ENCODE assay signal across 22 cellular contexts in genomic region chr17:5535436-5535835, GRCh38. TPM values are rescaled to one million over a fixed set of nuclear protein-coding genes. Genes with fewer than 3 reads are reported as not detected.
DNase-seq lines count a peak whose midpoint lies in the region; ATAC-seq, FAIRE-seq and TF ChIP-seq lines count a peak whose summit lies in the region.
"Had no signal": no experiment of that assay in that cellular context is flagged by ENCODE, and none has a peak within 500 bp of the region (broad histone marks: within the 10 kb centered on the region; RNA-seq: fewer than 3 reads in every experiment).

No MANE protein-coding gene starts in this region.

- DNase-seq in activated naive CD4-positive, alpha-beta T cell treated with anti-CD3 and anti-CD28 coated beads, Interleukin-2, amount 50 U/mL, for 72 hours (ENCODE audit: low spot score in 2 of 2): no peak
- DNase-seq in bronchial epithelial cell (ENCODE audit: low read depth): no peak
- peak; percentile 35 for DNase-seq in mesenteric fat pad (ENCODE audit: low spot score)
- DNase-seq in upper lobe of right lung: peak; percentile 21
- no peak for DNase-seq in HuH-7.5 (ENCODE audit: low spot score)
- DNase-seq in activated gamma-delta T cell (lab: John Stamatoyannopoulos, UW): no peak
- DNase-seq in activated CD4-positive, alpha-beta memory T cell treated with anti-CD3 and anti-CD28 coated beads, Interleukin-2, amount 10 ng/mL, durations not matched to agents 7 days and 5 days: no peak
- DNase-seq: ACHN; BE2C; C1 segment of cervical spinal cord; Caco-2; CD4-positive, CD25-positive, alpha-beta regulatory T cell; GDM1; HCEC 1CT had no signal

- CTCF ChIA-PET in activated CD4-positive, alpha-beta memory T cell treated with anti-CD3 and anti-CD28 coated beads, Interleukin-2, amount 10 ng/mL, durations not matched to agents 7 days and 5 days (lab: Charles Lee): no interaction called here

- peak; percentile 43 for FAIRE-seq in bronchial epithelial cell (lab: Jason Lieb, UNC)
- FAIRE-seq: A204.1, D721Med, GM12892, GM18507, H54 had no signal

- ATAC-seq in activated naive CD4-positive, alpha-beta T cell treated with anti-CD3 and anti-CD28 coated beads, Interleukin-2, amount 50 U/mL, for 72 hours: no peak
- ATAC-seq in upper lobe of right lung: no peak
- ATAC-seq: GM23338 had no signal

- H3K36me3 ChIP-seq in bronchial epithelial cell (ENCODE audit: control insufficient read depth, insufficient read depth, low read length) (peaks cover 34% of the 10 kb centered on the region), upper lobe of right lung (peaks cover 64% of the 10 kb centered on the region)
- H3K36me3 ChIP-seq: BE2C had no signal

- no peak overlapping the region for H3K4me3 ChIP-seq in bronchial epithelial cell (ENCODE audit: low read depth, low read length)
- H3K4me3 ChIP-seq in upper lobe of right lung: no peak overlapping the region
- H3K4me3 ChIP-seq: GM23338 had no signal

- H3K9me3 ChIP-seq in upper lobe of right lung: no peaks in the 10 kb centered on the region
- H3K9me3 ChIP-seq: BE2C, Caco-2 had no signal

- peaks cover 9% of the 10 kb centered on the region for H3K36me3 Mint-ChIP-seq in activated naive CD4-positive, alpha-beta T cell treated with anti-CD3 and anti-CD28 coated beads, Interleukin-2, amount 50 U/mL, for 24 hours
- no peaks in the 10 kb centered on the region for H3K36me3 Mint-ChIP-seq in activated naive CD4-positive, alpha-beta T cell treated with anti-CD3 and anti-CD28 coated beads, Interleukin-2, amount 50 U/mL, for 72 hours
- H3K36me3 Mint-ChIP-seq in activated CD4-positive, alpha-beta memory T cell treated with anti-CD3 and anti-CD28 coated beads, Interleukin-2, amount 10 ng/mL, durations not matched to agents 7 days and 5 days (ENCODE audit: low read depth): peaks cover 76% of the 10 kb centered on the region

- no peak overlapping the region for H3K27ac ChIP-seq in upper lobe of right lung

- H3K4me1 Mint-ChIP-seq in activated naive CD4-positive, alpha-beta T cell treated with anti-CD3 and anti-CD28 coated beads, Interleukin-2, amount 50 U/mL, for 24 hours: no peaks in the 10 kb centered on the region
- H3K4me1 Mint-ChIP-seq in activated CD4-positive, alpha-beta memory T cell treated with anti-CD3 and anti-CD28 coated beads, Interleukin-2, amount 10 ng/mL, durations not matched to agents 7 days and 5 days: no peaks in the 10 kb centered on the region
- H3K4me1 Mint-ChIP-seq: GM23338 had no signal

- no peak for TF ChIP-seq CTCF in bronchial epithelial cell (IDR thresholded peaks at IDR 0.05; ENCODE audit: insufficient read depth, low read length, severe bottlenecking)
- TF ChIP-seq CTCF in upper lobe of right lung (IDR thresholded peaks at IDR 0.05): no peak

- H3K27ac Mint-ChIP-seq in activated naive CD4-positive, alpha-beta T cell treated with anti-CD3 and anti-CD28 coated beads, Interleukin-2, amount 50 U/mL, for 24 hours: peak overlapping the region; percentile 41
- H3K27ac Mint-ChIP-seq in activated naive CD4-positive, alpha-beta T cell treated with anti-CD3 and anti-CD28 coated beads, Interleukin-2, amount 50 U/mL, for 72 hours: peak overlapping the region in 1 of 2 donors; percentile 47
- no peak overlapping the region for H3K27ac Mint-ChIP-seq in activated CD4-positive, alpha-beta memory T cell treated with anti-CD3 and anti-CD28 coated beads, Interleukin-2, amount 10 ng/mL, durations not matched to agents 7 days and 5 days
- H3K27ac Mint-ChIP-seq: CD4-positive, CD25-positive, alpha-beta regulatory T cell; GM23338 had no signal

- intact Hi-C loops in upper lobe of right lung (cut with DNase I): no loop called here

- no peaks in the 10 kb centered on the region for H3K4me1 ChIP-seq in upper lobe of right lung
- H3K4me1 ChIP-seq: BE2C, Caco-2 had no signal

- H3K27me3 Mint-ChIP-seq in activated naive CD4-positive, alpha-beta T cell treated with anti-CD3 and anti-CD28 coated beads, Interleukin-2, amount 50 U/mL, for 24 hours: no peaks in the 10 kb centered on the region
- H3K27me3 Mint-ChIP-seq in activated CD4-positive, alpha-beta memory T cell treated with anti-CD3 and anti-CD28 coated beads, Interleukin-2, amount 10 ng/mL, durations not matched to agents 7 days and 5 days: no peaks in the 10 kb centered on the region
- H3K27me3 Mint-ChIP-seq: CD4-positive, CD25-positive, alpha-beta regulatory T cell had no signal

- no peaks in the 10 kb centered on the region for H3K9me3 Mint-ChIP-seq in activated naive CD4-positive, alpha-beta T cell treated with anti-CD3 and anti-CD28 coated beads, Interleukin-2, amount 50 U/mL, for 24 hours
- H3K9me3 Mint-ChIP-seq in activated naive CD4-positive, alpha-beta T cell treated with anti-CD3 and anti-CD28 coated beads, Interleukin-2, amount 50 U/mL, for 72 hours: no peaks in the 10 kb centered on the region
- H3K9me3 Mint-ChIP-seq in activated CD4-positive, alpha-beta memory T cell treated with anti-CD3 and anti-CD28 coated beads, Interleukin-2, amount 10 ng/mL, durations not matched to agents 7 days and 5 days: no peaks in the 10 kb centered on the region
- H3K9me3 Mint-ChIP-seq: GM23338 had no signal

- H3K27me3 ChIP-seq in bronchial epithelial cell (ENCODE audit: control insufficient read depth, insufficient read depth, low read length) (no peaks in the 10 kb centered on the region), upper lobe of right lung (no peaks in the 10 kb centered on the region)
- H3K27me3 ChIP-seq: BE2C had no signal

- H3K4me3 Mint-ChIP-seq in activated naive CD4-positive, alpha-beta T cell treated with anti-CD3 and anti-CD28 coated beads, Interleukin-2, amount 50 U/mL, for 24 hours: no peak overlapping the region
- no peak overlapping the region for H3K4me3 Mint-ChIP-seq in activated CD4-positive, alpha-beta memory T cell treated with anti-CD3 and anti-CD28 coated beads, Interleukin-2, amount 10 ng/mL, durations not matched to agents 7 days and 5 days
- H3K4me3 Mint-ChIP-seq: CD4-positive, CD25-positive, alpha-beta regulatory T cell; GM23338 had no signal

- POLR2A ChIA-PET in activated CD4-positive, alpha-beta memory T cell treated with anti-CD3 and anti-CD28 coated beads, Interleukin-2, amount 10 ng/mL, durations not matched to agents 7 days and 5 days (lab: Charles Lee): no interaction called here

RNA-seq across cellular contexts. Expression of gene NLRP1, which starts 48.9 kb away (rescaled TPM):
- total RNA-seq in activated naive CD4-positive, alpha-beta T cell treated with anti-CD3 and anti-CD28 coated beads, Interleukin-2, amount 50 U/mL, for 72 hours: 10 to 100 TPM; 47.0 to 55.1 TPM
- 12.9 and 17.0 TPM in 2 replicates for total RNA-seq in bronchial epithelial cell
- total RNA-seq in mesenteric fat pad: 23.8 TPM
- 33.2 TPM for total RNA-seq in upper lobe of right lung
- 100 to 1,000 TPM; 102 to 104 TPM for total RNA-seq in activated CD4-positive, alpha-beta memory T cell treated with anti-CD3 and anti-CD28 coated beads, Interleukin-2, amount 10 ng/mL, durations not matched to agents 7 days and 5 days
- total RNA-seq: HT-29 had no signal

RNA-seq across cellular contexts. Expression of gene MIS12, which starts 49.1 kb away (rescaled TPM):
- 10 to 100 TPM; 26.4 to 46.6 TPM for total RNA-seq in activated naive CD4-positive, alpha-beta T cell treated with anti-CD3 and anti-CD28 coated beads, Interleukin-2, amount 50 U/mL, for 72 hours
- total RNA-seq in bronchial epithelial cell: 33.4 and 40.3 TPM in 2 replicates
- 12.9 TPM for total RNA-seq in mesenteric fat pad
- 17.0 TPM for total RNA-seq in upper lobe of right lung
- total RNA-seq in activated CD4-positive, alpha-beta memory T cell treated with anti-CD3 and anti-CD28 coated beads, Interleukin-2, amount 10 ng/mL, durations not matched to agents 7 days and 5 days: 10 to 100 TPM; 28.7 to 29.0 TPM

RNA-seq across cellular contexts. Expression of gene DERL2, which starts 49.5 kb away (rescaled TPM):
- 10 to 100 TPM; 58.3 to 63.8 TPM for total RNA-seq in activated naive CD4-positive, alpha-beta T cell treated with anti-CD3 and anti-CD28 coated beads, Interleukin-2, amount 50 U/mL, for 72 hours
- total RNA-seq in bronchial epithelial cell: 19.8 and 35.0 TPM in 2 replicates
- total RNA-seq in mesenteric fat pad: 73.4 TPM
- total RNA-seq in upper lobe of right lung: 64.0 TPM
- 10 to 100 TPM; 76.6 to 76.8 TPM for total RNA-seq in activated CD4-positive, alpha-beta memory T cell treated with anti-CD3 and anti-CD28 coated beads, Interleukin-2, amount 10 ng/mL, durations not matched to agents 7 days and 5 days

Comparison
In these comparisons a context has a peak if more than half of its experiments do, and no peak if none do; other contexts are left out.
1. DNase-seq: peak in mesenteric fat pad (single experiment) and upper lobe of right lung (single experiment); none in activated naive CD4-positive, alpha-beta T cell treated with anti-CD3 and anti-CD28 coated beads, Interleukin-2, amount 50 U/mL, for 72 hours (0 of 2), bronchial epithelial cell (single experiment), HuH-7.5 (single experiment), activated gamma-delta T cell (single experiment) and activated CD4-positive, alpha-beta memory T cell treated with anti-CD3 and anti-CD28 coated beads, Interleukin-2, amount 10 ng/mL, durations not matched to agents 7 days and 5 days (single experiment).